8 cellular contexts compared by ENCODE assay signal in the genomic region with DNA sequence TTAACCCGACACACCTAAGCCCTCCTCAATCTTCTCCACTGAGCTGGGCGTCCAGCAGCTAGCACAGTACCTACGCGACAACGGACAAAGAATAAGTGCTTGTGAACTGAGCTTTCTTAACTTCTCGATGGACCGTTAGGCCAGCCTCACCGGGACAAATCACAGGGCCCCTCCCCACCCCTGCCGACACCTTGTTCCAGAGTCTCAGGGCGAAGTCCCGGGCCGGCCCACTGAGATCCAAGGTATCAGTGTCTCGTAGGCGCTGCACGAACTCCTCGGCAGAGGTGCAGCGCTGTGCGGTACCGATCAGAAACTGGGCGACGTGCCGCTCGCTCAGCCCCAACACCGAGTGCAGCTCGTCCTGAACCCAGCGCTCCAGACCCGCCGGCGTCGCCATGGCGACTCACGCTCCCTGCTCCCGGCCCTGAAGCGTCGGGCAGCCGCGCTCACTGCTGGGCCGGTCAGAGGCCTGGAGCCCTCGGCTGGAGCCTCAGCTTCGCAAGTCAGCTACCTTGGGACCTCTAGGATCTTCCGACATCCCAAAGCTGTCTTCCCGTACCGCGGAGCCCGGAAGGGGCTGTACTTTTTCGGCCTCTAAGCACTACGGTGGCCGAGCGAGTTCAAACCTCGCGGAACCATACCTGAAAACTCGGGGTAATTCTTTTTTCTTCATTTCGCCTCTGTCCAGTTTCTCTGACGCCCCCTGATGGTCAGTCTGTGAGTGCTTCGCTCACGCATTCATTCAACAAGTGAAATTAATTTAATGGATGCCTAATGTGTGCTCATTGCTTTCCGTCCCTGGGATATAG. TPM values are rescaled to one million over a fixed set of nuclear protein-coding genes. Genes with fewer than 3 reads are reported as not detected.
DNase-seq lines count a peak whose midpoint lies in the region; ATAC-seq, FAIRE-seq and TF ChIP-seq lines count a peak whose summit lies in the region.

Gene DHX16, minus strand, starts transcription at position 562 of the 809 bp plus-strand sequence. Its CDS starts 165 bp downstream, at position 397.

- H2AFZ ChIP-seq in KMS-11 (ENCODE audit: low read depth), result peak within 1 kb of the TSS; percentile 66

- peaks cover 17% of the 10 kb centered on the region; the same call in 1 of the 2 replicates for H3K79me2 ChIP-seq in KMS-11 (ENCODE audit: insufficient read depth, low read depth)

- H3K9me3 ChIP-seq in esophagus squamous epithelium, result no peaks in the 10 kb centered on the region

- peaks cover 11 to 16% of the 10 kb centered on the region in 2 donors for H3K36me3 Mint-ChIP-seq in activated T-cell treated with anti-CD3 and anti-CD28 coated beads, Interleukin-2, amount 50 U/mL, for 72 hours (ENCODE audit: insufficient read depth in 2 of 2)

- DNase-seq in DMS114 treated with DMSO at 0.1 percent for 48 hours (lab: John Stamatoyannopoulos, UW; ENCODE audit: unreplicated experiment) (peak; percentile 97), RCC 7860 (ENCODE audit: low spot score) (peak; percentile 92), esophagus squamous epithelium (lab: John Stamatoyannopoulos, UW) (peak; percentile 71), myocyte (ENCODE audit: low read depth) (peak; percentile 99)
- DNase-seq in activated T-cell treated with anti-CD3 and anti-CD28 coated beads, Interleukin-2, amount 50 U/mL, for 72 hours, result peak; percentile 92 to 94
- peak; percentile 77 to 89 for DNase-seq in stimulated activated CD8-positive, alpha-beta memory T cell treated with anti-CD3 and anti-CD28 coated beads, Interleukin-7, amount 100 ng/mL, for 48 hours (ENCODE audit: extremely low read depth in 1 of 2, low read depth in 1 of 2)

- ATAC-seq in GM21529 (IDR thresholded peaks at IDR 0.05; ENCODE audit: unreplicated experiment), result peak; percentile 75
- peak; percentile 86 to 87 for ATAC-seq in activated T-cell treated with anti-CD3 and anti-CD28 coated beads, Interleukin-2, amount 50 U/mL, for 72 hours (replicated peaks in 1 of 2)

- peak within 1 kb of the TSS; percentile 88 to 90 for H3K4me3 Mint-ChIP-seq in activated T-cell treated with anti-CD3 and anti-CD28 coated beads, Interleukin-2, amount 50 U/mL, for 72 hours

- peak; percentile 81 for TF ChIP-seq CTCF in KMS-11 (conservative IDR thresholded peaks at IDR 0.05; ENCODE audit: low read depth, low read length)
- TF ChIP-seq CTCF in esophagus squamous epithelium (IDR thresholded peaks at IDR 0.05), result peak; percentile 73 to 94 (median 84)

- H3K36me3 ChIP-seq in KMS-11 (ENCODE audit: insufficient read depth) (no peaks in the 10 kb centered on the region), esophagus squamous epithelium (peaks cover 8 to 55% (median 27%) of the 10 kb centered on the region in 3 donors)

- peaks cover 23% of the 10 kb centered on the region for H3K4me1 Mint-ChIP-seq in activated T-cell treated with anti-CD3 and anti-CD28 coated beads, Interleukin-2, amount 50 U/mL, for 72 hours (ENCODE audit: low read depth)

- peak in 2 of 4 donors; percentile 26 to 55 for TF ChIP-seq POLR2A in esophagus squamous epithelium (IDR thresholded peaks at IDR 0.05)

- no peaks in the 10 kb centered on the region for H3K9me3 Mint-ChIP-seq in activated T-cell treated with anti-CD3 and anti-CD28 coated beads, Interleukin-2, amount 50 U/mL, for 72 hours

- H3K4me1 ChIP-seq in KMS-11 (ENCODE audit: low read depth, poor library complexity, severe bottlenecking), result peaks cover 16% of the 10 kb centered on the region
- peaks cover 13 to 27% (median 17%) of the 10 kb centered on the region in 3 donors for H3K4me1 ChIP-seq in esophagus squamous epithelium

- peak within 1 kb of the TSS; percentile 39; the same call in 1 of the 2 replicates for H3K9ac ChIP-seq in KMS-11

- 0 to 1% methylated on average over 21 to 25 of the region's 57 CpGs for WGBS in esophagus squamous epithelium, 2 donors

- H3K27ac ChIP-seq in KMS-11, result peak within 1 kb of the TSS; percentile 8; the same call in 1 of the 2 replicates
- H3K27ac ChIP-seq in esophagus squamous epithelium, result peak within 1 kb of the TSS; percentile 80 to 90 (median 89)

- H3K27ac Mint-ChIP-seq in activated T-cell treated with anti-CD3 and anti-CD28 coated beads, Interleukin-2, amount 50 U/mL, for 72 hours, result peak within 1 kb of the TSS; percentile 93

- no peaks in the 10 kb centered on the region for H3K27me3 Mint-ChIP-seq in activated T-cell treated with anti-CD3 and anti-CD28 coated beads, Interleukin-2, amount 50 U/mL, for 72 hours (ENCODE audit: low read depth)

- H3K27me3 ChIP-seq in KMS-11 (ENCODE audit: insufficient read depth, low read depth) (no peaks in the 10 kb centered on the region), esophagus squamous epithelium (no peaks in the 10 kb centered on the region)

- H3K4me3 ChIP-seq in KMS-11 (IDR thresholded peaks at IDR 0.05; ENCODE audit: insufficient read depth, low read depth, low read length) (no peak within 1 kb of the TSS), esophagus squamous epithelium (peak within 1 kb of the TSS; percentile 86 to 96 (median 88))

- H4K20me1 ChIP-seq in KMS-11 (ENCODE audit: insufficient read depth), result no peaks in the 10 kb centered on the region

- peak; percentile 85 for FAIRE-seq in RCC 7860 (lab: Jason Lieb, UNC)

- H3K4me2 ChIP-seq in KMS-11, result peak within 1 kb of the TSS; percentile 55

- intact Hi-C loops in esophagus squamous epithelium (cut with DNase I), result no loop called here

RNA-seq across cellular contexts. Expression of gene DHX16, which starts in this region (rescaled TPM):
- 10 to 100 TPM; 39.2 to 43.0 TPM for total RNA-seq in activated T-cell treated with anti-CD3 and anti-CD28 coated beads, Interleukin-2, amount 50 U/mL, for 72 hours
- 10 to 100 TPM; 11.4 to 26.6 (median 24.4) TPM for total RNA-seq in esophagus squamous epithelium
- total RNA-seq in myocyte, result 25.3 and 28.8 TPM in 2 replicates
- 30.4 TPM for polyA plus RNA-seq in myocyte (2012)
